9 cellular contexts compared by ENCODE assay signal in genomic region chr20:60966031-60966430, GRCh38.
"Had no signal": no experiment of that assay in that cellular context is flagged by ENCODE, and none has a peak within 500 bp of the region (broad histone marks: within the 10 kb centered on the region; RNA-seq: fewer than 3 reads in every experiment).

No MANE protein-coding gene starts in this region.

- H3K4me3 Mint-ChIP-seq: GM23338, H9, IgD-negative memory B cell had no signal

- H3K9me3 Mint-ChIP-seq: GM23338, H9 had no signal

- ATAC-seq: GM23338, HepG2 had no signal

- H3K4me2 ChIP-seq: GM23338 had no signal

- H3K4me1 Mint-ChIP-seq: IgD-negative memory B cell had no signal

- DNase-seq: H9, HCEC 1CT, KBM-7 had no signal

- H3K4me3 ChIP-seq: GM23338 had no signal

- H2AFZ ChIP-seq: GM23338 had no signal

- H3K27ac Mint-ChIP-seq: GM23338, H9, IgD-negative memory B cell had no signal

- H3K27me3 Mint-ChIP-seq: IgD-negative memory B cell had no signal

- FAIRE-seq: H1, H54, HepG2 had no signal

- H3K27ac ChIP-seq: HL-60 had no signal
